In the genomic region with DNA sequence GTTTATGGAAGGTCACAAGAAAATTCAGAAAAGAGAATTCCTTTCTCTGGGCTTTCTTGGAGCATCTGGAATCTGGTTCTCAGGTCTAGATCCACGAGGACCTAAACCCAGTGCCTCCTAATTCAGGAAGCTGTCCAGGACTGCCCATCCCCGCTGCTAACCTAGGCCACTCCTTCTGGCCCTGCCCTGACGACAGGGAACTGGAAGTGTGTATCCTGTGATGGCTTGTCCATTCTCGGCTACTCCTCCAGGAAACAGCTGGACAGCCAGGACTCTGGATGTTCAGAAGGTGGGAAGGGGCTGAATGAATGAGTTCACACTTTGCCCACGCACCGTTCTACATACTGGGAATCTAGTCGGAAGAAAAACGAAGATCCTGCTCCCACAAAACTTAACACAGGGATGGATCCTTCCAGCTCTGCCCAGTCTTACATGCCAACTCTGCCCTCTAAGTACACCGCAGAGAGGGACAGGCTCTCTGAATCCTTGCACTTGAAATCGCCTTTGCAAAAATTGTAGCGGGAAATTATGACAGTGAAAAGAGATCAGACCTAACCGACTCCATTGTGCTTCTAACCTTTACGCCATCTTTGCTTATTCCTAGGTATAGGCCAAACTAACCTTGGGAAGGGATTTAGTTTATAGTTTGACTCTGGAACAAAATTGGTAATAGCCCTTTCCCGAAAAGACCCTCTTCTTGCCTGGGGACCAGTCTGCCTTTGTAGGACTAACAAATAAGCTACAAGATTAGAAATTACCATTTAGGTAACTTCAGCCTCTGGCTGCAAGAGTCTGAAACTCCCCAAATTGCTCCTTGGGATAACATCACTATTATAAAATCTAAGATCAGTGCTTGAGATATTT, we compare ENCODE assay signal across 9 cellular contexts. TPM values are rescaled to one million over a fixed set of nuclear protein-coding genes. Genes with fewer than 3 reads are reported as not detected.
DNase-seq lines count a peak whose midpoint lies in the region; ATAC-seq, FAIRE-seq and TF ChIP-seq lines count a peak whose summit lies in the region.
"Had no signal": no experiment of that assay in that cellular context is flagged by ENCODE, and none has a peak within 500 bp of the region (broad histone marks: within the 10 kb centered on the region; RNA-seq: fewer than 3 reads in every experiment).

No MANE protein-coding gene starts in this region.

- H3K27me3 Mint-ChIP-seq in activated T-cell treated with anti-CD3 and anti-CD28 coated beads, Interleukin-2, amount 50 U/mL, for 24 hours: no peaks in the 10 kb centered on the region
- no peaks in the 10 kb centered on the region for H3K27me3 Mint-ChIP-seq in activated CD4-positive, alpha-beta memory T cell treated with anti-CD3 and anti-CD28 coated beads for 36 hours
- H3K27me3 Mint-ChIP-seq in stimulated activated naive B cell treated with anti-CD40 and anti-IgM and Interleukin-4, amounts not matched to agents 10 μg/mL and 1 μg/mL and 100 μg/mL, for 72 hours: no peaks in the 10 kb centered on the region

- no peak for DNase-seq in activated T-cell treated with anti-CD3 and anti-CD28 coated beads, Interleukin-2, amount 50 U/mL, for 24 hours
- DNase-seq in activated T-cell treated with anti-CD3 and anti-CD28 coated beads, Interleukin-2, amount 50 U/mL, for 48 hours: no peak
- no peak for DNase-seq in activated CD4-positive, alpha-beta memory T cell treated with anti-CD3 and anti-CD28 coated beads for 36 hours
- DNase-seq in keratinocyte (ENCODE audit: low read depth, low spot score): no peak
- DNase-seq in stimulated activated naive B cell treated with anti-CD40 and anti-IgM and Interleukin-4, amounts not matched to agents 10 μg/mL and 1 μg/mL and 100 μg/mL, for 72 hours: no peak
- DNase-seq in NCI-H1436 (lab: John Stamatoyannopoulos, UW): no peak
- DNase-seq in lower leg skin (ENCODE audit: low spot score in 2 of 2): no peak
- DNase-seq: cortex of kidney had no signal

- H3K9ac ChIP-seq in keratinocyte (ENCODE audit: control insufficient read depth, extremely low read depth, insufficient read depth, low read length): no peak overlapping the region

- POLR2A ChIA-PET in activated CD4-positive, alpha-beta memory T cell treated with anti-CD3 and anti-CD28 coated beads for 36 hours (lab: Charles Lee): interaction anchor here (0.6 to 8.8 kb wide), 8 partner anchors 14 to 117 kb away, joined by 3 to 257 read pairs (median 8); a partner anchor contains a TSS

- no peaks in the 10 kb centered on the region for H3K9me3 ChIP-seq in keratinocyte (ENCODE audit: control insufficient read depth, low read depth, low read length)

- H3K4me3 ChIP-seq in keratinocyte (ENCODE audit: control insufficient read depth in 2 of 3, extremely low read depth in 1 of 3, insufficient read depth in 2 of 3, low read depth in 1 of 3, low read length in 3 of 3) (peak overlapping the region in 1 of 3 experiments; percentile 96), lower leg skin (ENCODE audit: low read depth, poor library complexity, severe bottlenecking) (no peak overlapping the region)

- peak overlapping the region; percentile 97 for H3K27ac Mint-ChIP-seq in activated T-cell treated with anti-CD3 and anti-CD28 coated beads, Interleukin-2, amount 50 U/mL, for 24 hours
- peak overlapping the region; percentile 95 for H3K27ac Mint-ChIP-seq in activated CD4-positive, alpha-beta memory T cell treated with anti-CD3 and anti-CD28 coated beads for 36 hours
- peak overlapping the region; percentile 97 for H3K27ac Mint-ChIP-seq in stimulated activated naive B cell treated with anti-CD40 and anti-IgM and Interleukin-4, amounts not matched to agents 10 μg/mL and 1 μg/mL and 100 μg/mL, for 72 hours

- no peaks in the 10 kb centered on the region for H3K27me3 ChIP-seq in keratinocyte (ENCODE audit: control insufficient read depth, extremely low read depth, insufficient read depth, low read length)

- CTCF ChIA-PET in activated CD4-positive, alpha-beta memory T cell treated with anti-CD3 and anti-CD28 coated beads for 36 hours (lab: Charles Lee): interaction anchor here (0.8 to 9.1 kb wide), 14 partner anchors 9 to 153 kb away, joined by 3 to 343 read pairs (median 6); a partner anchor contains a TSS

- no peak overlapping the region for H3K27ac ChIP-seq in keratinocyte (ENCODE audit: control insufficient read depth, insufficient read depth, low read length)

- dilution Hi-C loops in keratinocyte (cut with MboI; ENCODE audit: extremely low pct_ligation_motif_present, low sequenced_read_pairs): no loop called here

- peaks cover 18% of the 10 kb centered on the region for H3K4me1 ChIP-seq in keratinocyte (ENCODE audit: control insufficient read depth, extremely low read depth, insufficient read depth, low read length)

- no peaks in the 10 kb centered on the region for H4K20me1 ChIP-seq in keratinocyte (ENCODE audit: control insufficient read depth, extremely low read depth, insufficient read depth, low read length)

- H3K9me1 ChIP-seq in keratinocyte (ENCODE audit: control insufficient read depth, extremely low read depth, insufficient read depth, low read length): no peaks in the 10 kb centered on the region

- H3K36me3 Mint-ChIP-seq in activated T-cell treated with anti-CD3 and anti-CD28 coated beads, Interleukin-2, amount 50 U/mL, for 24 hours (ENCODE audit: low read depth): peaks cover 57% of the 10 kb centered on the region
- peaks cover 33% of the 10 kb centered on the region for H3K36me3 Mint-ChIP-seq in activated CD4-positive, alpha-beta memory T cell treated with anti-CD3 and anti-CD28 coated beads for 36 hours
- H3K36me3 Mint-ChIP-seq in stimulated activated naive B cell treated with anti-CD40 and anti-IgM and Interleukin-4, amounts not matched to agents 10 μg/mL and 1 μg/mL and 100 μg/mL, for 72 hours: peaks cover 23 to 35% of the 10 kb centered on the region in 2 donors

- TF ChIP-seq CTCF in keratinocyte (optimal IDR thresholded peaks at IDR 0.05 in 1 of 3, IDR thresholded peaks at IDR 0.05 in 1 of 3, conservative IDR thresholded peaks at IDR 0.05 in 1 of 3; ENCODE audit: extremely low read depth in 1 of 3, insufficient read depth in 2 of 3, low read length in 3 of 3) (no peak), lower leg skin (IDR thresholded peaks at IDR 0.05) (no peak)

- intact Hi-C loops in activated CD4-positive, alpha-beta memory T cell treated with anti-CD3 and anti-CD28 coated beads for 36 hours (cut with micrococcal nuclease): no loop called here
- intact Hi-C loops in lower leg skin (cut with DNase I; ENCODE audit: low total_unique reads): no loop called here

- peak overlapping the region; percentile 99 for H3K4me2 ChIP-seq in keratinocyte (ENCODE audit: control insufficient read depth, extremely low read depth, insufficient read depth, low read depth, low read length)

- TF ChIP-seq POLR2A in lower leg skin (IDR thresholded peaks at IDR 0.05): no peak

- ATAC-seq in stimulated activated naive B cell treated with anti-CD40 and anti-IgM and Interleukin-4, amounts not matched to agents 10 μg/mL and 1 μg/mL and 100 μg/mL, for 72 hours (replicated peaks): no peak
- no peak for ATAC-seq in HG03175 (IDR thresholded peaks at IDR 0.05; ENCODE audit: unreplicated experiment)

- peak overlapping the region; percentile 89 for H3K4me3 Mint-ChIP-seq in activated T-cell treated with anti-CD3 and anti-CD28 coated beads, Interleukin-2, amount 50 U/mL, for 24 hours
- H3K4me3 Mint-ChIP-seq in activated CD4-positive, alpha-beta memory T cell treated with anti-CD3 and anti-CD28 coated beads for 36 hours: peak overlapping the region; percentile 83
- peak overlapping the region; percentile 89 for H3K4me3 Mint-ChIP-seq in stimulated activated naive B cell treated with anti-CD40 and anti-IgM and Interleukin-4, amounts not matched to agents 10 μg/mL and 1 μg/mL and 100 μg/mL, for 72 hours

- peaks cover 57% of the 10 kb centered on the region for H3K4me1 Mint-ChIP-seq in activated T-cell treated with anti-CD3 and anti-CD28 coated beads, Interleukin-2, amount 50 U/mL, for 24 hours (ENCODE audit: low read depth)
- peaks cover 53% of the 10 kb centered on the region for H3K4me1 Mint-ChIP-seq in activated CD4-positive, alpha-beta memory T cell treated with anti-CD3 and anti-CD28 coated beads for 36 hours (ENCODE audit: low read depth)
- H3K4me1 Mint-ChIP-seq in stimulated activated naive B cell treated with anti-CD40 and anti-IgM and Interleukin-4, amounts not matched to agents 10 μg/mL and 1 μg/mL and 100 μg/mL, for 72 hours: peaks cover 36 to 68% of the 10 kb centered on the region in 2 donors

- H3K36me3 ChIP-seq in keratinocyte (ENCODE audit: control insufficient read depth in 2 of 2, extremely low read depth in 1 of 2, insufficient read depth in 2 of 2, low read length in 2 of 2): peaks cover 2 to 11% of the 10 kb centered on the region in 2 experiments

- H3K9me3 Mint-ChIP-seq in activated T-cell treated with anti-CD3 and anti-CD28 coated beads, Interleukin-2, amount 50 U/mL, for 24 hours: no peaks in the 10 kb centered on the region
- no peaks in the 10 kb centered on the region for H3K9me3 Mint-ChIP-seq in activated CD4-positive, alpha-beta memory T cell treated with anti-CD3 and anti-CD28 coated beads for 36 hours
- H3K9me3 Mint-ChIP-seq in stimulated activated naive B cell treated with anti-CD40 and anti-IgM and Interleukin-4, amounts not matched to agents 10 μg/mL and 1 μg/mL and 100 μg/mL, for 72 hours: no peaks in the 10 kb centered on the region

- H3K79me2 ChIP-seq in keratinocyte (ENCODE audit: control insufficient read depth, insufficient read depth, low read length): peaks cover 48% of the 10 kb centered on the region

- WGBS in lower leg skin, 2 donors: 72 to 76% methylated on average over 14 of the region's 14 CpGs

- no peak for FAIRE-seq in keratinocyte (lab: Jason Lieb, UNC)

- H2AFZ ChIP-seq in keratinocyte (ENCODE audit: control insufficient read depth, low read length): no peak overlapping the region

RNA-seq across cellular contexts. Expression of a gene that starts 1.8 kb away (rescaled TPM):
- total RNA-seq in activated CD4-positive, alpha-beta memory T cell treated with anti-CD3 and anti-CD28 coated beads for 36 hours: 100 to 1,000 TPM; 356 to 361 TPM
- 150 to 170 TPM (median 162 TPM) in 3 replicates for polyA plus RNA-seq in keratinocyte
- polyA plus RNA-seq in keratinocyte (2011; ENCODE audit: low read depth): 50.4 TPM
- 74.7 and 141 TPM in 2 replicates for polyA plus RNA-seq in keratinocyte (2011; cell fraction: cytosol; rRNA removed)
- 41.7 and 45.2 TPM in 2 replicates for polyA plus RNA-seq in keratinocyte (2011; cell fraction: nucleus; rRNA removed)
- polyA plus RNA-seq in keratinocyte (2012; ENCODE audit: low replicate concordance): 86.5 and 186 TPM in 2 replicates
- 30.7 to 49.0 TPM (median 33.8 TPM) in 3 replicates for polyA minus RNA-seq in keratinocyte
- polyA minus RNA-seq in keratinocyte (2011; cell fraction: cytosol; rRNA and poly(A)+ RNA removed): 109 TPM
- polyA minus RNA-seq in keratinocyte (2011; cell fraction: nucleus; rRNA and poly(A)+ RNA removed): 16.4 and 21.7 TPM in 2 replicates
- total RNA-seq in lower leg skin: 100 to 1,000 TPM in 2 of 4 donors, 10 to 100 TPM in 2; 59.7 to 149 (median 105) TPM

RNA-seq across cellular contexts. Expression of a gene that starts 19.3 kb away (rescaled TPM):
- total RNA-seq in activated CD4-positive, alpha-beta memory T cell treated with anti-CD3 and anti-CD28 coated beads for 36 hours: 10 to 100 TPM; 29.0 to 30.8 TPM
- polyA plus RNA-seq in keratinocyte: 4.8 to 5.8 TPM (median 5.6 TPM) in 3 replicates
- 1.3 TPM for polyA plus RNA-seq in keratinocyte (2011; ENCODE audit: low read depth)
- 4.0 and 4.4 TPM in 2 replicates for polyA plus RNA-seq in keratinocyte (2011; cell fraction: cytosol; rRNA removed)
- polyA plus RNA-seq in keratinocyte (2011; cell fraction: nucleus; rRNA removed): 9.2 and 10.9 TPM in 2 replicates
- polyA plus RNA-seq in keratinocyte (2012; ENCODE audit: low replicate concordance): 4.5 and 4.8 TPM in 2 replicates
- 8.9 to 13.1 TPM (median 11.7 TPM) in 3 replicates for polyA minus RNA-seq in keratinocyte
- polyA minus RNA-seq in keratinocyte (2011; cell fraction: cytosol; rRNA and poly(A)+ RNA removed): 7.5 TPM
- 6.7 and 7.3 TPM in 2 replicates for polyA minus RNA-seq in keratinocyte (2011; cell fraction: nucleus; rRNA and poly(A)+ RNA removed)
- 1 to 10 TPM; 2.4 to 7.1 (median 4.8) TPM for total RNA-seq in lower leg skin

RNA-seq across cellular contexts. Expression of a gene that starts 39.7 kb away (rescaled TPM):
- 100 to 1,000 TPM; 232 to 236 TPM for total RNA-seq in activated CD4-positive, alpha-beta memory T cell treated with anti-CD3 and anti-CD28 coated beads for 36 hours
- polyA plus RNA-seq in keratinocyte: 17.2 to 36.7 TPM (median 20.7 TPM) in 3 replicates
- 36.2 TPM for polyA plus RNA-seq in keratinocyte (2011; ENCODE audit: low read depth)
- polyA plus RNA-seq in keratinocyte (2011; cell fraction: cytosol; rRNA removed): 13.4 and 56.6 TPM in 2 replicates
- 31.1 and 77.4 TPM in 2 replicates for polyA plus RNA-seq in keratinocyte (2011; cell fraction: nucleus; rRNA removed)
- polyA plus RNA-seq in keratinocyte (2012; ENCODE audit: low replicate concordance): 25.3 and 35.2 TPM in 2 replicates
- 8.8 to 21.5 TPM (median 11.9 TPM) in 3 replicates for polyA minus RNA-seq in keratinocyte
- polyA minus RNA-seq in keratinocyte (2011; cell fraction: cytosol; rRNA and poly(A)+ RNA removed): 116 TPM
- polyA minus RNA-seq in keratinocyte (2011; cell fraction: nucleus; rRNA and poly(A)+ RNA removed): 81.8 and 91.2 TPM in 2 replicates
- total RNA-seq in lower leg skin: 100 to 1,000 TPM; 337 to 886 (median 413) TPM

RNA-seq across cellular contexts. Expression of a gene that starts 46.8 kb away (rescaled TPM):
- total RNA-seq in activated CD4-positive, alpha-beta memory T cell treated with anti-CD3 and anti-CD28 coated beads for 36 hours: under 1 TPM; 0.36 to 0.39 TPM
- polyA plus RNA-seq in keratinocyte: 0.02 to 0.06 TPM in 2 of 3 replicates, not detected in the other
- not detected for polyA plus RNA-seq in keratinocyte (2011; ENCODE audit: low read depth)
- polyA plus RNA-seq in keratinocyte (2011; cell fraction: cytosol; rRNA removed): not detected in 2 replicates
- 0.69 and 3.8 TPM in 2 replicates for polyA plus RNA-seq in keratinocyte (2011; cell fraction: nucleus; rRNA removed)
- polyA plus RNA-seq in keratinocyte (2012; ENCODE audit: low replicate concordance): 0.02 and 0.34 TPM in 2 replicates
- polyA minus RNA-seq in keratinocyte: 0.26 to 0.46 TPM in 2 of 3 replicates, not detected in the other
- polyA minus RNA-seq in keratinocyte (2011; cell fraction: cytosol; rRNA and poly(A)+ RNA removed): not detected
- polyA minus RNA-seq in keratinocyte (2011; cell fraction: nucleus; rRNA and poly(A)+ RNA removed): 0.84 and 2.8 TPM in 2 replicates
- 1 to 10 TPM in 3 of 4 donors, under 1 TPM in 1; 0.97 to 5.9 (median 3.1) TPM for total RNA-seq in lower leg skin
